Comparison of ENCODE assay signal across 29 cellular contexts in genomic region chr3:173217127-173217526, GRCh38.
DNase-seq lines count a peak whose midpoint lies in the region; ATAC-seq and TF ChIP-seq lines count a peak whose summit lies in the region.
"Had no signal": no experiment of that assay in that cellular context is flagged by ENCODE, and none has a peak within 500 bp of the region (broad histone marks: within the 10 kb centered on the region; RNA-seq: fewer than 3 reads in every experiment).

No MANE protein-coding gene starts in this region.

- H3K36me3 ChIP-seq in GM23248 (ENCODE audit: low read depth), result no peaks in the 10 kb centered on the region
- no peaks in the 10 kb centered on the region for H3K36me3 ChIP-seq in tibial nerve
- H3K36me3 ChIP-seq: BLaER1 treated with 17β-estradiol and CSF1 and Interleukin-3, amounts not matched to agents 10 nM and 100 nM had no signal

- H3K4me3 ChIP-seq in GM23248 (no peak overlapping the region), tibial nerve (no peak overlapping the region)
- H3K4me3 ChIP-seq: BLaER1 treated with 17β-estradiol and CSF1 and Interleukin-3, amounts not matched to agents 10 nM and 100 nM; GM12878; smooth muscle cell had no signal

- no peak for TF ChIP-seq CTCF in tibial nerve (IDR thresholded peaks at IDR 0.05)

- H3K9me2 ChIP-seq in GM23248 (ENCODE audit: insufficient read depth), result no peaks in the 10 kb centered on the region

- H3F3A ChIP-seq in GM23248 (ENCODE audit: insufficient read depth), result no peaks in the 10 kb centered on the region

- no peaks in the 10 kb centered on the region for H3K79me2 ChIP-seq in GM23248 (ENCODE audit: insufficient read depth)

- TF ChIP-seq EP300 in tibial nerve (IDR thresholded peaks at IDR 0.05), result no peak

- DNase-seq in A172 (ENCODE audit: low spot score), result peak; percentile 23
- DNase-seq in GM23248, result peak; percentile 22
- peak; percentile 26 for DNase-seq in RPMI8226
- DNase-seq in iris pigment epithelial cell (ENCODE audit: low read depth), result peak; percentile 6
- no peak for DNase-seq in stimulated activated naive CD4-positive, alpha-beta T cell treated with Interleukin-2 at 50 U/mL for 16 hours (lab: John Stamatoyannopoulos, UW)
- DNase-seq in activated naive CD8-positive, alpha-beta T cell treated with anti-CD3 and anti-CD28 coated beads, Interleukin-2, amount 50 U/mL, for 24 hours, result no peak
- no peak for DNase-seq in tibial nerve (ENCODE audit: low spot score in 2 of 2)
- DNase-seq in activated CD4-positive, alpha-beta T cell treated with anti-CD3 and anti-CD28 coated beads, Interleukin-2, amount 50 U/mL, for 1 hour, result no peak
- DNase-seq: activated CD4-positive, alpha-beta memory T cell treated with anti-CD3 and anti-CD28 coated beads for 36 hours; activated CD8-positive, alpha-beta memory T cell treated with anti-CD3 and anti-CD28 coated beads, Interleukin-2, amount 50 U/mL, for 48 hours; aorta; central memory CD4-positive, alpha-beta T cell; COR-L47; DND-41; NCI-H1048; NCI-H1694 treated with DMSO at 0.1 percent for 48 hours; NCI-H2171 treated with DMSO at 0.1 percent for 48 hours; stimulated activated CD4-positive, alpha-beta T cell treated with anti-CD3 and anti-CD28 coated beads, Interleukin-1b, Interleukin-23, amount 100 ng/mL, for 48 hours; stimulated activated CD8-positive, alpha-beta memory T cell treated with anti-CD3 and anti-CD28 coated beads, Interleukin-4, amount 100 ng/mL, for 48 hours; T-helper 1 cell; trophoblast cell had no signal

- H3K27me3 ChIP-seq in GM23248 (replicated peaks; ENCODE audit: insufficient read depth) (no peaks in the 10 kb centered on the region; the same call in 1 of the 2 replicates), tibial nerve (no peaks in the 10 kb centered on the region)
- H3K27me3 ChIP-seq: BLaER1 treated with 17β-estradiol and CSF1 and Interleukin-3, amounts not matched to agents 10 nM and 100 nM had no signal

- no peaks in the 10 kb centered on the region for H3K36me3 Mint-ChIP-seq in activated naive CD8-positive, alpha-beta T cell treated with anti-CD3 and anti-CD28 coated beads, Interleukin-2, amount 50 U/mL, for 24 hours (ENCODE audit: low read depth)
- H3K36me3 Mint-ChIP-seq: activated CD4-positive, alpha-beta memory T cell treated with anti-CD3 and anti-CD28 coated beads for 36 hours; activated naive CD4-positive, alpha-beta T cell treated with anti-CD3 and anti-CD28 coated beads, Interleukin-2, amount 50 U/mL, for 24 hours; natural killer cell treated with Interleukin-12 subunit alpha and Interleukin-12 subunit beta and Interleukin-15 and Interleukin-18, amount 100 ng/mL, for 72 hours had no signal

- H3K27ac Mint-ChIP-seq in activated naive CD8-positive, alpha-beta T cell treated with anti-CD3 and anti-CD28 coated beads, Interleukin-2, amount 50 U/mL, for 24 hours, result no peak overlapping the region
- H3K27ac Mint-ChIP-seq: activated CD4-positive, alpha-beta memory T cell treated with anti-CD3 and anti-CD28 coated beads for 36 hours; activated naive CD4-positive, alpha-beta T cell treated with anti-CD3 and anti-CD28 coated beads, Interleukin-2, amount 50 U/mL, for 24 hours; activated T-helper 2 cell treated with anti-CD3 and anti-CD28 coated beads, Interferon-gamma antibody, Interleukin-2, Interleukin-4, amounts not matched to agents 10 μg/mL and 5 μg/mL and 100 μg/mL, durations not matched to agents 14 hours and 24 hours and 36 hours; natural killer cell treated with Interleukin-12 subunit alpha and Interleukin-12 subunit beta and Interleukin-15 and Interleukin-18, amount 100 ng/mL, for 72 hours had no signal

- no peak for ATAC-seq in activated naive CD8-positive, alpha-beta T cell treated with anti-CD3 and anti-CD28 coated beads, Interleukin-2, amount 50 U/mL, for 24 hours
- ATAC-seq: activated CD4-positive, CD25-positive, alpha-beta regulatory T cell treated with anti-CD3 and anti-CD28 coated beads, Interleukin-2, amount 50 U/mL, for 24 hours; GM12878; HepG2; natural killer cell treated with Interleukin-12 subunit alpha and Interleukin-12 subunit beta and Interleukin-15 and Interleukin-18, amount 100 ng/mL, for 72 hours had no signal

- no peak overlapping the region for H3K9ac ChIP-seq in GM23248
- H3K9ac ChIP-seq: BLaER1 treated with 17β-estradiol and CSF1 and Interleukin-3, amounts not matched to agents 10 nM and 100 nM had no signal

- H3K27me3 Mint-ChIP-seq in activated naive CD8-positive, alpha-beta T cell treated with anti-CD3 and anti-CD28 coated beads, Interleukin-2, amount 50 U/mL, for 24 hours, result no peaks in the 10 kb centered on the region
- H3K27me3 Mint-ChIP-seq: activated CD4-positive, alpha-beta memory T cell treated with anti-CD3 and anti-CD28 coated beads for 36 hours; activated naive CD4-positive, alpha-beta T cell treated with anti-CD3 and anti-CD28 coated beads, Interleukin-2, amount 50 U/mL, for 24 hours; natural killer cell treated with Interleukin-12 subunit alpha and Interleukin-12 subunit beta and Interleukin-15 and Interleukin-18, amount 100 ng/mL, for 72 hours had no signal

- TF ChIP-seq POLR2A in tibial nerve (IDR thresholded peaks at IDR 0.05), result no peak

- H3K4me3 Mint-ChIP-seq in activated naive CD8-positive, alpha-beta T cell treated with anti-CD3 and anti-CD28 coated beads, Interleukin-2, amount 50 U/mL, for 24 hours, result no peak overlapping the region
- H3K4me3 Mint-ChIP-seq: activated CD4-positive, alpha-beta memory T cell treated with anti-CD3 and anti-CD28 coated beads for 36 hours; activated naive CD4-positive, alpha-beta T cell treated with anti-CD3 and anti-CD28 coated beads, Interleukin-2, amount 50 U/mL, for 24 hours; natural killer cell treated with Interleukin-12 subunit alpha and Interleukin-12 subunit beta and Interleukin-15 and Interleukin-18, amount 100 ng/mL, for 72 hours had no signal

- in situ Hi-C loops in GM23248 (cut with MboI), result no loop called here

- WGBS in GM23248 (ENCODE audit: low coverage in 1 of 2, low lambda C conversion rate in 2 of 2, missing lambda C conversion rate in 2 of 2), 2 experiments, result 14% methylated on average over 3 of the region's 3 CpGs
- WGBS in tibial nerve, 2 donors, result 68 to 73% methylated on average over 3 of the region's 3 CpGs

- H3K27ac ChIP-seq in GM23248 (no peak overlapping the region), tibial nerve (no peak overlapping the region)
- H3K27ac ChIP-seq: BLaER1 treated with 17β-estradiol and CSF1 and Interleukin-3, amounts not matched to agents 10 nM and 100 nM had no signal

- no peak overlapping the region for H3K4me2 ChIP-seq in GM23248 (ENCODE audit: unreplicated experiment)
- H3K4me2 ChIP-seq: BLaER1 treated with 17β-estradiol and CSF1 and Interleukin-3, amounts not matched to agents 10 nM and 100 nM; smooth muscle cell had no signal

- H4K20me1 ChIP-seq in GM23248 (ENCODE audit: insufficient read depth), result no peaks in the 10 kb centered on the region
- H4K20me1 ChIP-seq: BLaER1 treated with 17β-estradiol and CSF1 and Interleukin-3, amounts not matched to agents 10 nM and 100 nM had no signal

- no peaks in the 10 kb centered on the region for H3K9me3 ChIP-seq in GM23248 (ENCODE audit: low read depth)
- peaks cover 0 to 8% (median 0%) of the 10 kb centered on the region in 4 donors for H3K9me3 ChIP-seq in tibial nerve
- H3K9me3 ChIP-seq: BLaER1 treated with 17β-estradiol and CSF1 and Interleukin-3, amounts not matched to agents 10 nM and 100 nM had no signal

- no peaks in the 10 kb centered on the region for H3K4me1 Mint-ChIP-seq in activated naive CD8-positive, alpha-beta T cell treated with anti-CD3 and anti-CD28 coated beads, Interleukin-2, amount 50 U/mL, for 24 hours
- H3K4me1 Mint-ChIP-seq: activated naive CD4-positive, alpha-beta T cell treated with anti-CD3 and anti-CD28 coated beads, Interleukin-2, amount 50 U/mL, for 24 hours had no signal

- H3K4me1 ChIP-seq in GM23248 (ENCODE audit: insufficient read depth), result no peaks in the 10 kb centered on the region
- H3K4me1 ChIP-seq in tibial nerve, result no peaks in the 10 kb centered on the region

- H2AFZ ChIP-seq in GM23248, result no peak overlapping the region

- peaks cover 19% of the 10 kb centered on the region for H3K9me3 Mint-ChIP-seq in activated naive CD8-positive, alpha-beta T cell treated with anti-CD3 and anti-CD28 coated beads, Interleukin-2, amount 50 U/mL, for 24 hours
- H3K9me3 Mint-ChIP-seq: activated T-helper 2 cell treated with anti-CD3 and anti-CD28 coated beads, Interferon-gamma antibody, Interleukin-2, Interleukin-4, amounts not matched to agents 10 μg/mL and 5 μg/mL and 100 μg/mL, durations not matched to agents 14 hours and 24 hours and 36 hours had no signal

Comparison
In these comparisons a context has a peak if more than half of its experiments do, and no peak if none do; other contexts are left out.
1. DNase-seq: peak in A172 (single experiment), GM23248 (single experiment), RPMI8226 (single experiment) and iris pigment epithelial cell (single experiment); none in stimulated activated naive CD4-positive, alpha-beta T cell treated with Interleukin-2 at 50 U/mL for 16 hours (single experiment), activated naive CD8-positive, alpha-beta T cell treated with anti-CD3 and anti-CD28 coated beads, Interleukin-2, amount 50 U/mL, for 24 hours (single experiment), tibial nerve (0 of 2) and activated CD4-positive, alpha-beta T cell treated with anti-CD3 and anti-CD28 coated beads, Interleukin-2, amount 50 U/mL, for 1 hour (single experiment).